ENCODE assay signal across 1 cellular context in genomic region chr10:73529089-73529832, GRCh38.
A peak's percentile ranks its signal among the peaks of the same experiment; 100 is the strongest.
TF ChIP-seq lines count a peak whose summit lies in the region.

No MANE protein-coding gene starts in this region.

TF ChIP-seq in K562, 482 proteins besides CTCF, POLR2A, EP300 and RAD21 (continued from another document and continues in another):
- no peak for TF ChIP-seq ATF2 (CRISPR knock-in tag; IDR thresholded peaks at IDR 0.05)
- peak; percentile 40; the same call in 1 of the 2 replicates for TF ChIP-seq CTBP1 (IDR thresholded peaks at IDR 0.05; ENCODE audit: borderline replicate concordance)
- no peak for TF ChIP-seq RFX5 (IDR thresholded peaks at IDR 0.05; ENCODE audit: low read depth, low read length)
- no peak for TF ChIP-seq PHF20 (IDR thresholded peaks at IDR 0.05; ENCODE audit: partially characterized antibody)
- no peak for TF ChIP-seq KHSRP (IDR thresholded peaks at IDR 0.05)
- TF ChIP-seq ZNF766 (CRISPR knock-in tag; conservative IDR thresholded peaks at IDR 0.05): no peak
- TF ChIP-seq TBL1XR1 (IDR thresholded peaks at IDR 0.05; ENCODE audit: low read length in 2 of 2): 0 out of 4 replicates have a peak, but pooled peaks of 1 of the 2 experiments have one; percentile 21
- peak; percentile 87 for TF ChIP-seq MECOM (CRISPR knock-in tag; IDR thresholded peaks at IDR 0.05)
- no peak for TF ChIP-seq ILK (tag; IDR thresholded peaks at IDR 0.05; ENCODE audit: borderline replicate concordance, low read depth)
- TF ChIP-seq ARID3A (IDR thresholded peaks at IDR 0.05; ENCODE audit: borderline replicate concordance, low read depth, low read length): 0 out of 2 replicates have a peak, but pooled peaks have one; percentile 32
- TF ChIP-seq ZSCAN29 (IDR thresholded peaks at IDR 0.05): no peak
- no peak for TF ChIP-seq MEIS2 (IDR thresholded peaks at IDR 0.05; ENCODE audit: partially characterized antibody)
- 0 out of 2 replicates have a peak, but pooled peaks have one; percentile 22 for TF ChIP-seq ZEB2 (IDR thresholded peaks at IDR 0.05)
- TF ChIP-seq ETV6 (IDR thresholded peaks at IDR 0.05; ENCODE audit: borderline replicate concordance in 1 of 2, low read depth in 2 of 2, low read length in 1 of 2): no peak
- no peak for TF ChIP-seq ETV6 (CRISPR knock-in tag; IDR thresholded peaks at IDR 0.05; ENCODE audit: borderline replicate concordance)
- TF ChIP-seq AFF4 (CRISPR knock-in tag; IDR thresholded peaks at IDR 0.05): no peak
- TF ChIP-seq DEAF1 (CRISPR knock-in tag; IDR thresholded peaks at IDR 0.05): peak; percentile 98
- no peak for TF ChIP-seq ZNF695 (CRISPR knock-in tag; IDR thresholded peaks at IDR 0.05)
- TF ChIP-seq GATAD2A (IDR thresholded peaks at IDR 0.05): no peak
- no peak for TF ChIP-seq ESRRB (CRISPR knock-in tag; IDR thresholded peaks at IDR 0.05; ENCODE audit: borderline replicate concordance)
- TF ChIP-seq ZNF407 (IDR thresholded peaks at IDR 0.05; ENCODE audit: low read depth): no peak
- no peak for TF ChIP-seq MAFK (IDR thresholded peaks at IDR 0.05; ENCODE audit: low read length)
- TF ChIP-seq ARID2 (IDR thresholded peaks at IDR 0.05): peak; percentile 86; the same call in 1 of the 2 replicates
- no peak for TF ChIP-seq KLF13 (tag; IDR thresholded peaks at IDR 0.05; ENCODE audit: borderline replicate concordance, low read depth)
- TF ChIP-seq NCOR1 (IDR thresholded peaks at IDR 0.05): no peak
- no peak for TF ChIP-seq BCLAF1 (IDR thresholded peaks at IDR 0.05; ENCODE audit: borderline replicate concordance in 1 of 2, control insufficient read depth in 1 of 2, low read depth in 2 of 2, low read length in 1 of 2)
- TF ChIP-seq ELF2 (CRISPR knock-in tag; IDR thresholded peaks at IDR 0.05): no peak
- TF ChIP-seq JUN (IDR thresholded peaks at IDR 0.05; ENCODE audit: borderline replicate concordance, low read depth, low read length): 0 out of 2 replicates have a peak, but pooled peaks have one; percentile 40
- TF ChIP-seq JUN (CRISPR knock-in tag; IDR thresholded peaks at IDR 0.05; ENCODE audit: borderline replicate concordance): no peak
- no peak for TF ChIP-seq MYC (IDR thresholded peaks at IDR 0.05; ENCODE audit: low read depth, low read length)
- TF ChIP-seq MYC (CRISPR knock-in tag; IDR thresholded peaks at IDR 0.05; ENCODE audit: borderline replicate concordance, low read depth): 0 out of 2 replicates have a peak, but pooled peaks have one; percentile 23
- no peak for TF ChIP-seq ZNF561 (CRISPR knock-in tag; conservative IDR thresholded peaks at IDR 0.05)
- no peak for TF ChIP-seq FOXP1 (CRISPR knock-in tag; IDR thresholded peaks at IDR 0.05)
- TF ChIP-seq SREBF1 (IDR thresholded peaks at IDR 0.05; ENCODE audit: borderline replicate concordance, low read depth, low read length): no peak
- no peak for TF ChIP-seq FOXK1 (CRISPR knock-in tag; IDR thresholded peaks at IDR 0.05; ENCODE audit: borderline replicate concordance)
- peak; percentile 49; the same call in 1 of the 2 replicates for TF ChIP-seq ATF7 (IDR thresholded peaks at IDR 0.05)
- TF ChIP-seq CHAMP1 (IDR thresholded peaks at IDR 0.05): no peak
- no peak for TF ChIP-seq EHMT2 (IDR thresholded peaks at IDR 0.05)
- peak; percentile 20; the same call in 1 of the 2 replicates for TF ChIP-seq KLF16 (IDR thresholded peaks at IDR 0.05)
